ENCODE assay signal across 28 cellular contexts in genomic region chr15:93202405-93202804, GRCh38.
"Had no signal": no experiment of that assay in that cellular context is flagged by ENCODE, and none has a peak within 500 bp of the region (broad histone marks: within the 10 kb centered on the region; RNA-seq: fewer than 3 reads in every experiment).

No MANE protein-coding gene starts in this region.

- H3K4me3 ChIP-seq: pancreas, prostate gland, right lobe of liver, sigmoid colon, stomach, thoracic aorta, thyroid gland, tibial nerve, upper lobe of left lung, uterus had no signal

- H3K4me1 Mint-ChIP-seq: naive B cell; naive thymus-derived CD8-positive, alpha-beta T cell; stimulated activated effector memory CD8-positive, alpha-beta T cell treated with anti-CD3 and anti-CD28 coated beads, Interleukin-12 subunit alpha, Interleukin-12 subunit beta, amount 100 ng/mL, for 72 hours; stimulated activated naive B cell treated with anti-CD40 and anti-IgM and Interleukin-4, amounts not matched to agents 10 μg/mL and 1 μg/mL and 100 μg/mL, for 72 hours had no signal

- H3K36me3 ChIP-seq: neutrophil, pancreas, prostate gland, right lobe of liver, sigmoid colon, stomach, thoracic aorta, thyroid gland, tibial nerve, upper lobe of left lung, uterus had no signal

- H3K9me3 Mint-ChIP-seq: natural killer cell treated with Interleukin-12 subunit alpha and Interleukin-12 subunit beta and Interleukin-15 and Interleukin-18, amount 100 ng/mL, for 72 hours had no signal

- H3K4me3 Mint-ChIP-seq: naive B cell; naive thymus-derived CD8-positive, alpha-beta T cell; natural killer cell treated with Interleukin-12 subunit alpha and Interleukin-12 subunit beta and Interleukin-15 and Interleukin-18, amount 100 ng/mL, for 72 hours; nephron progenitor cell; neural crest cell; stimulated activated effector memory CD8-positive, alpha-beta T cell treated with anti-CD3 and anti-CD28 coated beads, Interleukin-12 subunit alpha, Interleukin-12 subunit beta, amount 100 ng/mL, for 72 hours; stimulated activated naive B cell treated with anti-CD40 and anti-IgM and Interleukin-4, amounts not matched to agents 10 μg/mL and 1 μg/mL and 100 μg/mL, for 72 hours; stimulated activated naive CD8-positive, alpha-beta T cell treated with anti-CD3 and anti-CD28 coated beads, Interleukin-15, Interleukin-2, amounts not matched to agents 100 ng/mL and 50 ng/mL, for 24 hours had no signal

- H3K27me3 ChIP-seq: pancreas, right lobe of liver, sigmoid colon, stomach, thyroid gland, tibial nerve, upper lobe of left lung, uterus had no signal

- DNase-seq: naive B cell; naive thymus-derived CD8-positive, alpha-beta T cell; nephron progenitor cell; nucleus accumbens; pancreas; right cardiac atrium; right lobe of liver; sigmoid colon; small intestine; stimulated activated CD4-positive, alpha-beta T cell treated with anti-CD3 and anti-CD28 coated beads, Interleukin-15, amount 100 ng/mL, for 24 hours; stimulated activated CD4-positive, alpha-beta T cell treated with anti-CD3 and anti-CD28 coated beads, Interleukin-2, amount 100 ng/mL, for 24 hours; stimulated activated CD4-positive, alpha-beta T cell treated with anti-CD3 and anti-CD28 coated beads, Interleukin-2, amount 100 ng/mL, for 48 hours; stimulated activated CD4-positive, alpha-beta T cell treated with anti-CD3 and anti-CD28 coated beads, Interleukin-4, amount 100 ng/mL, for 24 hours; stimulated activated naive B cell treated with anti-CD40 and anti-IgM and Interleukin-4, amounts not matched to agents 10 μg/mL and 1 μg/mL and 100 μg/mL, for 72 hours; stimulated activated naive CD4-positive, alpha-beta T cell treated with Interleukin-2 at 50 U/mL for 16 hours; stomach; thyroid gland; trophoblast cell; upper lobe of left lung; uterus had no signal

- ATAC-seq: naive thymus-derived CD8-positive, alpha-beta T cell; natural killer cell treated with Interleukin-12 subunit alpha and Interleukin-12 subunit beta and Interleukin-15 and Interleukin-18, amount 100 ng/mL, for 72 hours; pancreas; right lobe of liver; stimulated activated effector memory CD8-positive, alpha-beta T cell treated with anti-CD3 and anti-CD28 coated beads, Interleukin-12 subunit alpha, Interleukin-12 subunit beta, amount 100 ng/mL, for 72 hours; stimulated activated naive B cell treated with anti-CD40 and anti-IgM and Interleukin-4, amounts not matched to agents 10 μg/mL and 1 μg/mL and 100 μg/mL, for 72 hours had no signal

- H3K27ac Mint-ChIP-seq: naive B cell; naive thymus-derived CD8-positive, alpha-beta T cell; natural killer cell treated with Interleukin-12 subunit alpha and Interleukin-12 subunit beta and Interleukin-15 and Interleukin-18, amount 100 ng/mL, for 72 hours; stimulated activated effector memory CD8-positive, alpha-beta T cell treated with anti-CD3 and anti-CD28 coated beads, Interleukin-12 subunit alpha, Interleukin-12 subunit beta, amount 100 ng/mL, for 72 hours; stimulated activated naive B cell treated with anti-CD40 and anti-IgM and Interleukin-4, amounts not matched to agents 10 μg/mL and 1 μg/mL and 100 μg/mL, for 72 hours; stimulated activated naive CD8-positive, alpha-beta T cell treated with anti-CD3 and anti-CD28 coated beads, Interleukin-15, Interleukin-2, amounts not matched to agents 100 ng/mL and 50 ng/mL, for 24 hours had no signal

- H3K36me3 Mint-ChIP-seq: stimulated activated effector memory CD8-positive, alpha-beta T cell treated with anti-CD3 and anti-CD28 coated beads, Interleukin-12 subunit alpha, Interleukin-12 subunit beta, amount 100 ng/mL, for 72 hours; stimulated activated naive B cell treated with anti-CD40 and anti-IgM and Interleukin-4, amounts not matched to agents 10 μg/mL and 1 μg/mL and 100 μg/mL, for 72 hours had no signal

- H3K9me3 ChIP-seq: neutrophil, prostate gland, right lobe of liver, sigmoid colon, thyroid gland had no signal

- H3K27ac ChIP-seq: neutrophil, pancreas, prostate gland, right lobe of liver, sigmoid colon, stomach, thyroid gland, tibial nerve, upper lobe of left lung, uterus had no signal

- H3K4me1 ChIP-seq: pancreas, prostate gland, right lobe of liver, sigmoid colon, stomach, thyroid gland, upper lobe of left lung, uterus had no signal
